8 cellular contexts compared by ENCODE assay signal in genomic region chr1:2226525-2227340, GRCh38. TPM values are rescaled to one million over a fixed set of nuclear protein-coding genes. Genes with fewer than 3 reads are reported as not detected.
A peak's percentile ranks its signal among the peaks of the same experiment; 100 is the strongest.
DNase-seq lines count a peak whose midpoint lies in the region; ATAC-seq and TF ChIP-seq lines count a peak whose summit lies in the region.

No MANE protein-coding gene starts in this region.

- H3K4me1 Mint-ChIP-seq in endodermal cell (peaks cover 20% of the 10 kb centered on the region), natural killer cell (peaks cover 14 to 37% of the 10 kb centered on the region in 2 donors)

- no peak overlapping the region for H3K27ac Mint-ChIP-seq in endodermal cell
- H3K27ac Mint-ChIP-seq in natural killer cell: peak overlapping the region; percentile 72 to 87

- H3K9me2 ChIP-seq in MM.1S (replicated peaks; ENCODE audit: insufficient read depth, low read length): no peaks in the 10 kb centered on the region

- peaks cover 29% of the 10 kb centered on the region for H3K79me2 ChIP-seq in MM.1S (ENCODE audit: low read length)

- no peaks in the 10 kb centered on the region for H3K9me3 ChIP-seq in MM.1S (replicated peaks; ENCODE audit: insufficient read depth, low read length)
- no peaks in the 10 kb centered on the region for H3K9me3 ChIP-seq in endodermal cell (ENCODE audit: control insufficient read depth, low read length)

- H3K27me3 ChIP-seq in MM.1S (replicated peaks; ENCODE audit: insufficient read depth, low read length) (peaks cover 36% of the 10 kb centered on the region), endodermal cell (ENCODE audit: control insufficient read depth, insufficient read depth, low read length, poor library complexity, severe bottlenecking) (no peaks in the 10 kb centered on the region)

- H3K36me3 ChIP-seq in MM.1S (replicated peaks; ENCODE audit: insufficient read depth, low read length): no peaks in the 10 kb centered on the region
- peaks cover 3% of the 10 kb centered on the region for H3K36me3 ChIP-seq in endodermal cell (ENCODE audit: control insufficient read depth, insufficient read depth, low read length)

- no peaks in the 10 kb centered on the region for H3F3A ChIP-seq in MM.1S (ENCODE audit: insufficient read depth, low read length)

- H3K9ac ChIP-seq in MM.1S (ENCODE audit: low read length) (peak overlapping the region; percentile 82; the same call in 1 of the 2 replicates), endodermal cell (ENCODE audit: extremely low read depth, low read length, poor library complexity, severe bottlenecking) (peak overlapping the region; percentile 76)

- intact Hi-C loops in natural killer cell (cut with micrococcal nuclease): no loop called here

- H3K4me3 ChIP-seq in MM.1S (ENCODE audit: low read length) (peak overlapping the region; percentile 69), endodermal cell (ENCODE audit: low read length) (peak overlapping the region; percentile 72)

- H3K36me3 Mint-ChIP-seq in endodermal cell (ENCODE audit: low read depth): peaks cover 6% of the 10 kb centered on the region
- no peaks in the 10 kb centered on the region for H3K36me3 Mint-ChIP-seq in natural killer cell

- no peaks in the 10 kb centered on the region for H4K20me1 ChIP-seq in MM.1S (ENCODE audit: insufficient read depth, low read length)

- H3K4me3 Mint-ChIP-seq in endodermal cell (peak overlapping the region; percentile 59), natural killer cell (peak overlapping the region; percentile 82)

- ATAC-seq in GM18907 (IDR thresholded peaks at IDR 0.05; ENCODE audit: unreplicated experiment): peak; percentile 1
- ATAC-seq in natural killer cell: no peak
- ATAC-seq in HG03378 (IDR thresholded peaks at IDR 0.05; ENCODE audit: unreplicated experiment): no peak

- H3K27me3 Mint-ChIP-seq in endodermal cell (ENCODE audit: insufficient read depth) (no peaks in the 10 kb centered on the region), natural killer cell (ENCODE audit: low read depth in 2 of 2) (peaks cover 0 to 2% of the 10 kb centered on the region in 2 donors)

- no peaks in the 10 kb centered on the region for H3K9me3 Mint-ChIP-seq in endodermal cell
- no peaks in the 10 kb centered on the region for H3K9me3 Mint-ChIP-seq in natural killer cell

- H3K4me2 ChIP-seq in MM.1S (ENCODE audit: low read depth, low read length): peak overlapping the region; percentile 92; the same call in 1 of the 2 replicates

- H3K4me1 ChIP-seq in MM.1S (ENCODE audit: low read length) (peaks cover 14% of the 10 kb centered on the region; the same call in 1 of the 2 replicates), endodermal cell (ENCODE audit: control insufficient read depth, insufficient read depth, low read length) (no peaks in the 10 kb centered on the region)

- no peak overlapping the region for H2AFZ ChIP-seq in MM.1S (ENCODE audit: low read length)

- TF ChIP-seq CTCF in MM.1S (IDR thresholded peaks at IDR 0.05; ENCODE audit: low read length) (no peak), endodermal cell (conservative IDR thresholded peaks at IDR 0.05) (peak; percentile 19), natural killer cell (IDR thresholded peaks at IDR 0.05) (no peak)

- DNase-seq in MM.1S (no peak), endodermal cell (peak; percentile 80), natural killer cell (no peak), D341Med (ENCODE audit: low spot score) (no peak), NCI-H524 (lab: John Stamatoyannopoulos, UW) (no peak), HuH-7 (ENCODE audit: low spot score) (no peak)

- WGBS in endodermal cell (ENCODE audit: insufficient coverage in 1 of 2, insufficient read length in 1 of 2), 2 experiments: 21 to 100% methylated on average over 2 to 72 of the region's 72 CpGs

- no peak overlapping the region for H3K27ac ChIP-seq in MM.1S (ENCODE audit: low read length)
- peak overlapping the region; percentile 88 for H3K27ac ChIP-seq in endodermal cell (ENCODE audit: low read depth, low read length)

RNA-seq across cellular contexts. Expression of gene SKI, which starts 1.4 kb away (rescaled TPM):
- total RNA-seq in endodermal cell: 10 to 100 TPM; 65.4 to 79.2 TPM
- polyA plus RNA-seq in endodermal cell (2013, experiment 1 of 2): 39.9 TPM
- 37.7 TPM for polyA plus RNA-seq in endodermal cell (2013, experiment 2 of 2)
- total RNA-seq in natural killer cell: 100 to 1,000 TPM in 2 of 3 donors, 10 to 100 TPM in 1; 96.9 to 145 (median 140) TPM

RNA-seq across cellular contexts. Expression of gene FAAP20, which starts 32.2 kb away (rescaled TPM):
- 100 to 1,000 TPM; 126 to 154 TPM for total RNA-seq in endodermal cell
- polyA plus RNA-seq in endodermal cell (2013, experiment 1 of 2): 91.8 TPM
- polyA plus RNA-seq in endodermal cell (2013, experiment 2 of 2): 88.9 TPM
- 10 to 100 TPM; 40.3 to 53.0 (median 43.3) TPM for total RNA-seq in natural killer cell
